Comparison of ENCODE assay signal across 20 cellular contexts in the genomic region with DNA sequence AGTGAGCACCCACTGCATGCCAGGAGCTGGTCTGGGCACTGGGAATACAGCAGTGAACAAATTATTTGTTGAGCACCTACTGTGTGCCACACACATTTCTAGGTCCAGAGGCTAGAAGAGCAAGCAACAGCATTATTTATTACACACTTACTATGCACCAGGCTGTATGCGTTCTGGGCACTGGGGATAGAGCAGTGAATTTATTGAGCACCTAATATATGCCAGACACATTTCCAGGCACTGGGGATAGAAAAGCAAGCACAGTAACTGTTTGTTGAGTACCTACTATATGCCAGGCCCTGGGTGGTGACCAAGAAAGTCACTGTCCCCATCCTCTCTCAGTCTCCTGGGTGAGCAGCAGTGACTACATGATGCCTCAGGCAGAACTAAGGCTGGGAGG.
"Had no signal": no experiment of that assay in that cellular context is flagged by ENCODE, and none has a peak within 500 bp of the region (broad histone marks: within the 10 kb centered on the region; RNA-seq: fewer than 3 reads in every experiment).

No MANE protein-coding gene starts in this region.

- H3K4me3 Mint-ChIP-seq: activated CD4-positive, alpha-beta T cell treated with anti-CD3 and anti-CD28 coated beads, Interleukin-2, amount 10 ng/mL, durations not matched to agents 7 days and 5 days; activated naive CD4-positive, alpha-beta T cell treated with anti-CD3 and anti-CD28 coated beads, Interleukin-2, amount 10 ng/mL, durations not matched to agents 7 days and 5 days had no signal

- H3K27ac Mint-ChIP-seq: activated CD4-positive, alpha-beta T cell treated with anti-CD3 and anti-CD28 coated beads, Interleukin-2, amount 10 ng/mL, durations not matched to agents 7 days and 5 days; activated naive CD4-positive, alpha-beta T cell treated with anti-CD3 and anti-CD28 coated beads, Interleukin-2, amount 10 ng/mL, durations not matched to agents 7 days and 5 days had no signal

- H3K4me1 Mint-ChIP-seq: activated CD4-positive, alpha-beta T cell treated with anti-CD3 and anti-CD28 coated beads, Interleukin-2, amount 10 ng/mL, durations not matched to agents 7 days and 5 days; activated naive CD4-positive, alpha-beta T cell treated with anti-CD3 and anti-CD28 coated beads, Interleukin-2, amount 10 ng/mL, durations not matched to agents 7 days and 5 days had no signal

- H3K9me3 ChIP-seq: prostate gland, right atrium auricular region, tibial nerve had no signal

- H3K4me3 ChIP-seq: left ventricle myocardium inferior, prostate gland, right atrium auricular region, skin epidermis, tibial nerve had no signal

- FAIRE-seq: astrocyte, bronchial epithelial cell, keratinocyte had no signal

- H3K27ac ChIP-seq: epithelial cell of prostate had no signal

- DNase-seq: activated CD4-positive, alpha-beta T cell treated with anti-CD3 and anti-CD28 coated beads, Interleukin-2, amount 10 ng/mL, durations not matched to agents 7 days and 5 days; activated CD8-positive, alpha-beta memory T cell treated with anti-CD3 and anti-CD28 coated beads, Interleukin-2, amount 50 U/mL, for 48 hours; activated effector memory CD4-positive, alpha-beta T cell treated with Interleukin-2 at 50 U/mL for 16 hours; activated naive CD4-positive, alpha-beta T cell treated with anti-CD3 and anti-CD28 coated beads, Interleukin-2, amount 10 ng/mL, durations not matched to agents 7 days and 5 days; activated T-cell treated with anti-CD3 and anti-CD28 coated beads, Interleukin-2, amount 50 U/mL, for 48 hours; foreskin melanocyte; left ventricle myocardium inferior; mammary epithelial cell; stimulated activated CD4-positive, alpha-beta T cell treated with anti-CD3 and anti-CD28 coated beads, Interleukin-15, amount 100 ng/mL, for 24 hours; stimulated activated CD4-positive, alpha-beta T cell treated with anti-CD3 and anti-CD28 coated beads, Interleukin-2, amount 100 ng/mL, for 48 hours; T1000 had no signal

- ATAC-seq: activated CD4-positive, CD25-positive, alpha-beta regulatory T cell treated with anti-CD3 and anti-CD28 coated beads, Interleukin-2, amount 50 U/mL, for 24 hours had no signal

- H3K27me3 Mint-ChIP-seq: activated CD4-positive, alpha-beta T cell treated with anti-CD3 and anti-CD28 coated beads, Interleukin-2, amount 10 ng/mL, durations not matched to agents 7 days and 5 days had no signal

- H3K36me3 ChIP-seq: left ventricle myocardium inferior, prostate gland, right atrium auricular region, tibial nerve had no signal

- H3K27me3 ChIP-seq: right atrium auricular region, tibial nerve had no signal

- H3K36me3 Mint-ChIP-seq: activated naive CD4-positive, alpha-beta T cell treated with anti-CD3 and anti-CD28 coated beads, Interleukin-2, amount 10 ng/mL, durations not matched to agents 7 days and 5 days had no signal
